ENCODE assay signal across 9 cellular contexts in the genomic region with DNA sequence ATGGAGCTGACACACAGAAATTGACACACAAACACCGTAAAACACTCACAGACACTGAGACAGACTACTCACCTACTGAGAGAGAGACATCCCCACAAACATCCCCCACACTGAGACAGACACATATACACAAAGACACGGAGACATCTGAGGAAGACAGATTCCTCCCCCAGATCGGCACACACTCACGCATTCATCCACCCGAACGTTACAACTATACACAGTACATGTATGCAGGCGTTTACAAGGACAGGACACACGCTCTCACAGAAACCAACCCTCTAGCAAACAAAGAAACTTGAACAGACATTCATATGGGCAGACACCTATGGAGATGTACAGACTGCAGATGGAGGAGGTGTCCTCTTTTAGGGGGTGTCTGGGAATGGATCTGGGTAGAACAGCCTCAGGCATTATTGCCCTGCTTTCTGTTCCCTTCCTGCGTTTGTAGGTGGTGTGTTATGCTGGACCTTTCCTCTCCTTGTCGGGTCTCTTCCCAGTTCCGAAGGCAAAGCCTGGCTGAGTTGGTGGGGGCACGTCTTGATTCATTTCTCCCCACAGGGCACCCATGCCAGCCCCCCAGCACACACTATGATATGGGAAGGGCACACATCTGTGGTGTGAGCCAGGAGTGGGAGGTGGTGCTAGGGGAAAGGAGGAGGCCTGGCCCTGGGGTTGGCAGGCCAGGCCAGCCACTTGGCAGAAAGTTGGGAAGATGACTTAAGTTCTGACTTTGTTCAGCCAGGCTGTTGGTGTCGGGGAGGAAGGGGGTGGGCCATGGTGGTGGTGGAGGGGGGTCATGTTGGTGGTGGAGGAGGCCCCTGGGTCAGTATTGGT. TPM values are rescaled to one million over a fixed set of nuclear protein-coding genes. Genes with fewer than 3 reads are reported as not detected.
A peak's percentile ranks its signal among the peaks of the same experiment; 100 is the strongest.
DNase-seq lines count a peak whose midpoint lies in the region; ATAC-seq and TF ChIP-seq lines count a peak whose summit lies in the region.
"Had no signal": no experiment of that assay in that cellular context is flagged by ENCODE, and none has a peak within 500 bp of the region (broad histone marks: within the 10 kb centered on the region; RNA-seq: fewer than 3 reads in every experiment).

No MANE protein-coding gene starts in this region.

- peaks cover 64% of the 10 kb centered on the region for H3K4me1 Mint-ChIP-seq in neural progenitor cell

- H3K4me3 Mint-ChIP-seq in neural progenitor cell = peak overlapping the region; percentile 92

- CTCF ChIA-PET in PC-3 (lab: Charles Lee) = interaction anchor here (1.2 kb wide), 1 partner anchor 16 kb away, joined by 5 read pairs; no protein-coding TSS in a partner anchor

- H3K27ac ChIP-seq in PC-3 (ENCODE audit: low read length) (no peak overlapping the region), neural progenitor cell (peak overlapping the region; percentile 60)

- H3K9me3 ChIP-seq in PC-3 (ENCODE audit: low read length) (no peaks in the 10 kb centered on the region), neural progenitor cell (ENCODE audit: low read depth) (no peaks in the 10 kb centered on the region)

- H3K27me3 Mint-ChIP-seq in neural progenitor cell (ENCODE audit: insufficient read depth, low read depth) = peaks cover 3% of the 10 kb centered on the region

- BruUV-seq in PC-3 (replicated peaks; lab: Mats Ljungman, UMichigan) = TSS peak; percentile 68

- TF ChIP-seq CTCF in AG10803 (conservative IDR thresholded peaks at IDR 0.05; ENCODE audit: low read length) (no peak), PC-3 (conservative IDR thresholded peaks at IDR 0.05; ENCODE audit: low read depth, low read length) (no peak), neural progenitor cell (IDR thresholded peaks at IDR 0.05) (no peak)

- peaks cover 9% of the 10 kb centered on the region for H3K36me3 Mint-ChIP-seq in neural progenitor cell

- intact Hi-C loops in PC-3 (cut with micrococcal nuclease) = loop anchor here (1.0 kb wide), 1 partner anchor 34 kb away; no protein-coding TSS in a partner anchor

- H3F3A ChIP-seq in PC-3 (ENCODE audit: low read length, unreplicated experiment) (no peaks in the 10 kb centered on the region), neural progenitor cell (ENCODE audit: low read depth) (peaks cover 12% of the 10 kb centered on the region)

- DNase-seq in AG10803 (ENCODE audit: low read depth) (peak; percentile 57), PC-3 (peak; percentile 35), fibroblast of gingiva (ENCODE audit: low read depth) (peak; percentile 60), neural progenitor cell (ENCODE audit: low spot score) (no peak), NCI-H524 treated with DMSO at 0.1 percent for 48 hours (lab: John Stamatoyannopoulos, UW) (no peak), NCI-H128 (lab: John Stamatoyannopoulos, UW; ENCODE audit: unreplicated experiment) (no peak)
- DNase-seq: RPMI8226 had no signal

- H3K4me2 ChIP-seq in PC-3 (ENCODE audit: low read length) (peak overlapping the region; percentile 87), neural progenitor cell (peak overlapping the region; percentile 90)

- H3K27ac Mint-ChIP-seq in neural progenitor cell = peak overlapping the region; percentile 94

- H3K4me3 ChIP-seq in AG10803 (ENCODE audit: low read length) (peak overlapping the region; percentile 94), PC-3 (ENCODE audit: low read length) (peak overlapping the region; percentile 96), neural progenitor cell (peak overlapping the region; percentile 90)

- H2AFZ ChIP-seq in PC-3 (ENCODE audit: low read length) (peak overlapping the region; percentile 37), neural progenitor cell (replicated peaks) (no peak overlapping the region)

- no peaks in the 10 kb centered on the region for H3K9me2 ChIP-seq in PC-3 (replicated peaks; ENCODE audit: low read length)

- H3K4me1 ChIP-seq in PC-3 (ENCODE audit: insufficient read depth, low read length) (peaks cover 27% of the 10 kb centered on the region), neural progenitor cell (peaks cover 48% of the 10 kb centered on the region)

- H3K79me2 ChIP-seq in PC-3 (ENCODE audit: low read length) = peaks cover 65% of the 10 kb centered on the region
- H3K79me2 ChIP-seq in neural progenitor cell (ENCODE audit: low read depth) = peaks cover 65% of the 10 kb centered on the region

- H3K36me3 ChIP-seq in PC-3 (ENCODE audit: low read depth, low read length) (no peaks in the 10 kb centered on the region), neural progenitor cell (no peaks in the 10 kb centered on the region)

- ATAC-seq in PC-3 (peak; percentile 12), HG02884 (IDR thresholded peaks at IDR 0.05; ENCODE audit: unreplicated experiment) (no peak), GM21717 (IDR thresholded peaks at IDR 0.05; ENCODE audit: unreplicated experiment) (no peak)

- H3K9me3 Mint-ChIP-seq in neural progenitor cell = no peaks in the 10 kb centered on the region

- POLR2A ChIA-PET in PC-3 (lab: Charles Lee; ENCODE audit: unreplicated experiment) = interaction anchor here (0.6 kb wide), 1 partner anchor 22 kb away, joined by 11 read pairs; no protein-coding TSS in a partner anchor

- H3K9ac ChIP-seq in PC-3 (ENCODE audit: low read length) (no peak overlapping the region), neural progenitor cell (peak overlapping the region; percentile 83)

- no peaks in the 10 kb centered on the region for H3K27me3 ChIP-seq in PC-3 (ENCODE audit: low read length)
- peaks cover 5% of the 10 kb centered on the region for H3K27me3 ChIP-seq in neural progenitor cell

- H4K20me1 ChIP-seq in PC-3 (ENCODE audit: low read length) = 0 out of 2 replicates have a peak, but pooled peaks cover 4% of the 10 kb centered on the region
- H4K20me1 ChIP-seq in neural progenitor cell (ENCODE audit: low read depth) = peaks cover 55% of the 10 kb centered on the region

RNA-seq across cellular contexts. Expression of a gene that starts 1.5 kb away (rescaled TPM):
- 49.8 and 57.1 TPM in 2 replicates for total RNA-seq in PC-3 (2014; rRNA removed)
- 39.5 and 70.7 TPM in 2 replicates for total RNA-seq in neural progenitor cell (ENCODE audit: low replicate concordance)

Comparison
In these comparisons a context has a peak if more than half of its experiments do, and no peak if none do; other contexts are left out.
1. DNase-seq: peak in AG10803 (single experiment), PC-3 (single experiment) and fibroblast of gingiva (single experiment); none in neural progenitor cell (single experiment), NCI-H524 treated with DMSO at 0.1 percent for 48 hours (single experiment) and NCI-H128 (single experiment).
2. Peak in every context shown above with its lines, with median percentiles within 50 percentile points of each other: H3K4me3 ChIP-seq.